14 cellular contexts compared by ENCODE assay signal in the genomic region with DNA sequence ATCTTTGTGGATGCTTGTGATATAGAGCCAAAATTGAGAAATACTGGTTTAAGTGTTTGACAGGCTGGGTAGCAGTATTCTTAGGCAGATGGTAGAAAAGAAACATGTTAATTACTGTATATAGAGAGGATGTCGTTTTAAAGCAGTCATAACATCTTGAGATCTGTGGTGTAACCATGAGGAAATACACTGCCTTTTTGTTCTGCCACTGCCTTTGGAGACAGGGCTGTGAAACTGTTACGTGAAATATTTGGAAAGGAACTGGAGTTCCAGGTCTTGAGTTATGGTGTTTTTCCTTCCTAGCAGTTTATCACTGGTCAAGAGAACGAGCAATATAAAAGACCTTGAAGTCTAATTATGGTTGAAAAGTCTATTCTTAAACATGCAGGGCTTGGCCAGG. TPM values are rescaled to one million over a fixed set of nuclear protein-coding genes. Genes with fewer than 3 reads are reported as not detected.
A peak's percentile ranks its signal among the peaks of the same experiment; 100 is the strongest.
DNase-seq lines count a peak whose midpoint lies in the region; ATAC-seq and TF ChIP-seq lines count a peak whose summit lies in the region.
"Had no signal": no experiment of that assay in that cellular context is flagged by ENCODE, and none has a peak within 500 bp of the region (broad histone marks: within the 10 kb centered on the region; RNA-seq: fewer than 3 reads in every experiment).

No MANE protein-coding gene starts in this region.

- H3K9me3 Mint-ChIP-seq in activated CD8-positive, alpha-beta T cell treated with anti-CD3 and anti-CD28 coated beads for 36 hours: no peaks in the 10 kb centered on the region
- H3K9me3 Mint-ChIP-seq in activated CD8-positive, alpha-beta T cell treated with anti-CD3 and anti-CD28 coated beads, Interleukin-2, amount 10 ng/mL, durations not matched to agents 7 days and 5 days (ENCODE audit: insufficient read depth): no peaks in the 10 kb centered on the region
- no peaks in the 10 kb centered on the region for H3K9me3 Mint-ChIP-seq in WTC11

- no peak for DNase-seq in activated CD8-positive, alpha-beta T cell treated with anti-CD3 and anti-CD28 coated beads for 36 hours
- DNase-seq in activated CD8-positive, alpha-beta T cell treated with anti-CD3 and anti-CD28 coated beads, Interleukin-2, amount 10 ng/mL, durations not matched to agents 7 days and 5 days: no peak
- DNase-seq in WTC11 (ENCODE audit: low spot score) (no peak), foreskin melanocyte (peak; percentile 55)
- DNase-seq in NK-92 treated with Interleukin-12 subunit alpha and Interleukin-12 subunit beta, amount 100 ng/mL, for 24 hours (lab: John Stamatoyannopoulos, UW): no peak
- DNase-seq: BE2C, DMS79 treated with DMSO at 0.1 percent for 48 hours, KG1, MV-4-11, NCI-H1694, NCI-H2081 had no signal

- H3K27ac Mint-ChIP-seq in activated CD8-positive, alpha-beta T cell treated with anti-CD3 and anti-CD28 coated beads for 36 hours: peak overlapping the region; percentile 38
- no peak overlapping the region for H3K27ac Mint-ChIP-seq in activated CD8-positive, alpha-beta T cell treated with anti-CD3 and anti-CD28 coated beads, Interleukin-2, amount 10 ng/mL, durations not matched to agents 7 days and 5 days
- peak overlapping the region; percentile 33; the same call in 1 of the 2 replicates for H3K27ac Mint-ChIP-seq in WTC11

- H3K4me3 Mint-ChIP-seq in activated CD8-positive, alpha-beta T cell treated with anti-CD3 and anti-CD28 coated beads for 36 hours: no peak overlapping the region
- no peak overlapping the region for H3K4me3 Mint-ChIP-seq in activated CD8-positive, alpha-beta T cell treated with anti-CD3 and anti-CD28 coated beads, Interleukin-2, amount 10 ng/mL, durations not matched to agents 7 days and 5 days
- H3K4me3 Mint-ChIP-seq in WTC11: no peak overlapping the region

- peaks cover 47% of the 10 kb centered on the region for H3K4me1 Mint-ChIP-seq in activated CD8-positive, alpha-beta T cell treated with anti-CD3 and anti-CD28 coated beads for 36 hours (ENCODE audit: low read depth)
- peaks cover 7% of the 10 kb centered on the region for H3K4me1 Mint-ChIP-seq in activated CD8-positive, alpha-beta T cell treated with anti-CD3 and anti-CD28 coated beads, Interleukin-2, amount 10 ng/mL, durations not matched to agents 7 days and 5 days (ENCODE audit: low read depth)
- H3K4me1 Mint-ChIP-seq in WTC11: peaks cover 40% of the 10 kb centered on the region

- POLR2A ChIA-PET in activated CD8-positive, alpha-beta T cell treated with anti-CD3 and anti-CD28 coated beads for 36 hours (lab: Charles Lee): no interaction called here
- POLR2A ChIA-PET in activated CD8-positive, alpha-beta T cell treated with anti-CD3 and anti-CD28 coated beads, Interleukin-2, amount 10 ng/mL, durations not matched to agents 7 days and 5 days (lab: Charles Lee): no interaction called here
- POLR2A ChIA-PET in WTC11 (lab: Charles Lee): no interaction called here

- CTCF ChIA-PET in activated CD8-positive, alpha-beta T cell treated with anti-CD3 and anti-CD28 coated beads for 36 hours (lab: Charles Lee): no interaction called here
- CTCF ChIA-PET in activated CD8-positive, alpha-beta T cell treated with anti-CD3 and anti-CD28 coated beads, Interleukin-2, amount 10 ng/mL, durations not matched to agents 7 days and 5 days (lab: Charles Lee): no interaction called here
- CTCF ChIA-PET in WTC11 (lab: Charles Lee): no interaction called here

- peaks cover 36% of the 10 kb centered on the region for H3K36me3 Mint-ChIP-seq in activated CD8-positive, alpha-beta T cell treated with anti-CD3 and anti-CD28 coated beads for 36 hours (ENCODE audit: low read depth)
- peaks cover 35% of the 10 kb centered on the region for H3K36me3 Mint-ChIP-seq in activated CD8-positive, alpha-beta T cell treated with anti-CD3 and anti-CD28 coated beads, Interleukin-2, amount 10 ng/mL, durations not matched to agents 7 days and 5 days (ENCODE audit: low read depth)
- peaks cover 4% of the 10 kb centered on the region; the same call in 1 of the 2 replicates for H3K36me3 Mint-ChIP-seq in WTC11

- H3K27me3 Mint-ChIP-seq in activated CD8-positive, alpha-beta T cell treated with anti-CD3 and anti-CD28 coated beads for 36 hours: no peaks in the 10 kb centered on the region
- no peaks in the 10 kb centered on the region for H3K27me3 Mint-ChIP-seq in activated CD8-positive, alpha-beta T cell treated with anti-CD3 and anti-CD28 coated beads, Interleukin-2, amount 10 ng/mL, durations not matched to agents 7 days and 5 days (ENCODE audit: low read depth)
- no peaks in the 10 kb centered on the region for H3K27me3 Mint-ChIP-seq in WTC11 (ENCODE audit: low read depth)

- no peak for ATAC-seq in activated CD8-positive, alpha-beta T cell treated with anti-CD3 and anti-CD28 coated beads for 36 hours
- ATAC-seq in activated CD8-positive, alpha-beta T cell treated with anti-CD3 and anti-CD28 coated beads, Interleukin-2, amount 10 ng/mL, durations not matched to agents 7 days and 5 days: no peak
- ATAC-seq in WTC11: no peak
- no peak for ATAC-seq in HG03439 (IDR thresholded peaks at IDR 0.05; ENCODE audit: unreplicated experiment)
- no peak for ATAC-seq in HG02759 (IDR thresholded peaks at IDR 0.05; ENCODE audit: unreplicated experiment)
- ATAC-seq: HepG2 had no signal

- no peak for TF ChIP-seq CTCF in activated CD8-positive, alpha-beta T cell treated with anti-CD3 and anti-CD28 coated beads for 36 hours (IDR thresholded peaks at IDR 0.05)
- TF ChIP-seq CTCF in WTC11 (IDR thresholded peaks at IDR 0.05): no peak

- intact Hi-C loops in activated CD8-positive, alpha-beta T cell treated with anti-CD3 and anti-CD28 coated beads for 36 hours (cut with micrococcal nuclease): no loop called here

TF ChIP-seq in WTC11, 78 proteins besides CTCF, POLR2A, EP300 and RAD21:
- TF ChIP-seq CREM (CRISPR knock-in tag; IDR thresholded peaks at IDR 0.05) (no peak), ELF4 (CRISPR knock-in tag; IDR thresholded peaks at IDR 0.05; ENCODE audit: low read depth) (no peak), TCF7 (CRISPR knock-in tag; IDR thresholded peaks at IDR 0.05; ENCODE audit: low read depth) (no peak), NR2C2 (CRISPR knock-in tag; IDR thresholded peaks at IDR 0.05) (no peak), JAZF1 (CRISPR knock-in tag; IDR thresholded peaks at IDR 0.05) (no peak), NFATC4 (CRISPR knock-in tag; IDR thresholded peaks at IDR 0.05) (no peak), TEAD4 (CRISPR knock-in tag; IDR thresholded peaks at IDR 0.05) (no peak), TP53 (CRISPR knock-in tag; IDR thresholded peaks at IDR 0.05) (no peak), FOXK1 (CRISPR knock-in tag; IDR thresholded peaks at IDR 0.05) (no peak)
- TF ChIP-seq, protein P1, sequence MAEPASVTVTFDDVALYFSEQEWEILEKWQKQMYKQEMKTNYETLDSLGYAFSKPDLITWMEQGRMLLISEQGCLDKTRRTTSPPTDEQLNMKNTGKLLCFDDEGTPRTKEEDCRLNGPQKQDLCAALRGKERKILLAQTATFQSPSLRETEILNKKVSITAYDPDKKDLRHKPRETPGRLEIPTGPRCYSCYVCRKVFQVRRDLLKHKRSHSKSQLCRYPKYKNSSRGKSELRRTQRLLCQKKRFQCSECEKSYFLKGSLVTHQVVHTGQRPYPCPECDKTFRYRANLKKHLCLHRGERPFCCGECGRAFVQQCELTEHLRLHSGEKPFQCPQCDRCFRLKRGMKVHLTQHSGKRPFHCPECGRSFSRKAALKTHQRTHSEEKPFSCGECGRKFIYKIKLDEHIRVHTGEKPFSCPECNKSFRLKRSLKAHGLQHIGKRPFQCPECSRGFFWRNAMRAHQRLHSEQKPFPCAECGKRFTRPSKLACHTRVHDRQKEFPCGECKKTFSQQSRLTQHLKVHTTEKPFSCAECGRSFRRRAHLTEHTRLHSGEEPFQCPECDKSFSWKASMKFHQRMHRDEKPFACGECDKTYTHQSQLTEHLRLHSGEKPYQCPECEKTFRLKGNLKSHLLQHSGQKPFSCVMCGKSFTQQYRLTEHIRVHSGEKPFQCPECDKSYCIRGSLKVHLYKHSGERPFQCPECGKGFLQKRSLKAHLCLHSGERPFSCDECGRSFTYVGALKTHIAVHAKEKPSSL (CRISPR knock-in tag; conservative IDR thresholded peaks at IDR 0.05): no peak
- TF ChIP-seq, protein P2, sequence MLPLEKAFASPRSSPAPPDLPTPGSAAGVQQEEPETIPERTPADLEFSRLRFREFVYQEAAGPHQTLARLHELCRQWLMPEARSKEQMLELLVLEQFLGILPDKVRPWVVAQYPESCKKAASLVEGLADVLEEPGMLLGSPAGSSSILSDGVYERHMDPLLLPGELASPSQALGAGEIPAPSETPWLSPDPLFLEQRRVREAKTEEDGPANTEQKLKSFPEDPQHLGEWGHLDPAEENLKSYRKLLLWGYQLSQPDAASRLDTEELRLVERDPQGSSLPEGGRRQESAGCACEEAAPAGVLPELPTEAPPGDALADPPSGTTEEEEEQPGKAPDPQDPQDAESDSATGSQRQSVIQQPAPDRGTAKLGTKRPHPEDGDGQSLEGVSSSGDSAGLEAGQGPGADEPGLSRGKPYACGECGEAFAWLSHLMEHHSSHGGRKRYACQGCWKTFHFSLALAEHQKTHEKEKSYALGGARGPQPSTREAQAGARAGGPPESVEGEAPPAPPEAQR (CRISPR knock-in tag; IDR thresholded peaks at IDR 0.05): no peak
- TF ChIP-seq, protein P3, sequence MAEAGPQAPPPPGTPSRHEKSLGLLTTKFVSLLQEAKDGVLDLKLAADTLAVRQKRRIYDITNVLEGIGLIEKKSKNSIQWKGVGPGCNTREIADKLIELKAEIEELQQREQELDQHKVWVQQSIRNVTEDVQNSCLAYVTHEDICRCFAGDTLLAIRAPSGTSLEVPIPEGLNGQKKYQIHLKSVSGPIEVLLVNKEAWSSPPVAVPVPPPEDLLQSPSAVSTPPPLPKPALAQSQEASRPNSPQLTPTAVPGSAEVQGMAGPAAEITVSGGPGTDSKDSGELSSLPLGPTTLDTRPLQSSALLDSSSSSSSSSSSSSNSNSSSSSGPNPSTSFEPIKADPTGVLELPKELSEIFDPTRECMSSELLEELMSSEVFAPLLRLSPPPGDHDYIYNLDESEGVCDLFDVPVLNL (CRISPR knock-in tag; IDR thresholded peaks at IDR 0.05; ENCODE audit: borderline replicate concordance, low read depth): no peak
- TF ChIP-seq, protein P4, sequence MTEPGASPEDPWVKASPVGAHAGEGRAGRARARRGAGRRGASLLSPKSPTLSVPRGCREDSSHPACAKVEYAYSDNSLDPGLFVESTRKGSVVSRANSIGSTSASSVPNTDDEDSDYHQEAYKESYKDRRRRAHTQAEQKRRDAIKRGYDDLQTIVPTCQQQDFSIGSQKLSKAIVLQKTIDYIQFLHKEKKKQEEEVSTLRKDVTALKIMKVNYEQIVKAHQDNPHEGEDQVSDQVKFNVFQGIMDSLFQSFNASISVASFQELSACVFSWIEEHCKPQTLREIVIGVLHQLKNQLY (CRISPR knock-in tag; IDR thresholded peaks at IDR 0.05): no peak

RNA-seq across cellular contexts. Expression of a gene that starts 19.5 kb away (rescaled TPM):
- 10 to 100 TPM; 11.4 to 11.5 TPM for total RNA-seq in activated CD8-positive, alpha-beta T cell treated with anti-CD3 and anti-CD28 coated beads for 36 hours
- 10 to 100 TPM; 19.6 to 21.2 TPM for total RNA-seq in activated CD8-positive, alpha-beta T cell treated with anti-CD3 and anti-CD28 coated beads, Interleukin-2, amount 10 ng/mL, durations not matched to agents 7 days and 5 days
- total RNA-seq in WTC11 (2021): 9.9 to 13.2 TPM (median 9.9 TPM) in 3 replicates
